Comparison of ENCODE assay signal across 11 cellular contexts in the genomic region with DNA sequence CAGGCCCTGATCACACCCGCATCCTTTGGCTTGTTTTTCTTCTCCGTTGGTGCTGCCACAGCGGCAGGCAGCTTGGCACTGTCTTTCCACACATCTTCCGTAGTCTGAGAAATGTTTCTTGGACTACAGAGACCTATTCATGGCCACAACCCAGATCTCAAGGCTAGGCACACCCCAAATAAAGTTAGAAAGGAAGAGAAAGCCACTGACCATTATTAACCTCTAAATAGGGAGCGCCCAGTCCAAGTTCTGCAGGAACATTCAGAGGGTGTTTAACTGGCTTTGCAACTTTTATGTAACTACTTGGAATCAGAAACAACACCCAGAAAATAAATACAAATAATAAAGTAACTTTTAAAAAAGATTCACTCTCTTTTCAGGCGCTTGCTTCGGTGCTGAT.
A peak's percentile ranks its signal among the peaks of the same experiment; 100 is the strongest.
DNase-seq lines count a peak whose midpoint lies in the region; ATAC-seq and TF ChIP-seq lines count a peak whose summit lies in the region.
"Had no signal": no experiment of that assay in that cellular context is flagged by ENCODE, and none has a peak within 500 bp of the region (broad histone marks: within the 10 kb centered on the region; RNA-seq: fewer than 3 reads in every experiment).

No MANE protein-coding gene starts in this region.

- no peaks in the 10 kb centered on the region for H3K27me3 ChIP-seq in naive thymus-derived CD4-positive, alpha-beta T cell (ENCODE audit: control insufficient read depth in 2 of 2, insufficient read depth in 2 of 2, low read length in 2 of 2)
- no peaks in the 10 kb centered on the region for H3K27me3 ChIP-seq in effector memory CD4-positive, alpha-beta T cell (replicated peaks; ENCODE audit: control insufficient read depth, insufficient read depth, low read length, poor library complexity, severe bottlenecking)

- peaks cover 77% of the 10 kb centered on the region for H3K4me1 Mint-ChIP-seq in activated naive CD4-positive, alpha-beta T cell treated with anti-CD3 and anti-CD28 coated beads, Interleukin-2, amount 10 ng/mL, durations not matched to agents 7 days and 5 days
- H3K4me1 Mint-ChIP-seq in endothelial cell (ENCODE audit: unreplicated experiment) (peaks cover 51% of the 10 kb centered on the region), type B pancreatic cell (ENCODE audit: unreplicated experiment) (peaks cover 22% of the 10 kb centered on the region)
- peaks cover 50 to 93% (median 84%) of the 10 kb centered on the region in 7 donors for H3K4me1 Mint-ChIP-seq in naive thymus-derived CD4-positive, alpha-beta T cell

- H3K9me3 Mint-ChIP-seq in activated naive CD4-positive, alpha-beta T cell treated with anti-CD3 and anti-CD28 coated beads, Interleukin-2, amount 10 ng/mL, durations not matched to agents 7 days and 5 days, result peaks cover 27% of the 10 kb centered on the region
- H3K9me3 Mint-ChIP-seq in activated naive CD4-positive, alpha-beta T cell treated with anti-CD3 and anti-CD28 coated beads, Interleukin-2, amount 50 U/mL, for 72 hours, result peaks cover 17 to 37% of the 10 kb centered on the region in 2 donors
- no peaks in the 10 kb centered on the region for H3K9me3 Mint-ChIP-seq in endothelial cell (ENCODE audit: unreplicated experiment)
- peaks cover 0 to 22% (median 10%) of the 10 kb centered on the region in 11 donors for H3K9me3 Mint-ChIP-seq in naive thymus-derived CD4-positive, alpha-beta T cell
- peaks cover 5% of the 10 kb centered on the region for H3K9me3 Mint-ChIP-seq in type B pancreatic cell

- H3K36me3 ChIP-seq in naive thymus-derived CD4-positive, alpha-beta T cell (ENCODE audit: control insufficient read depth in 2 of 3, insufficient read depth in 3 of 3, low read length in 3 of 3), result peaks cover 0 to 27% (median 5%) of the 10 kb centered on the region in 3 experiments
- no peaks in the 10 kb centered on the region for H3K36me3 ChIP-seq in effector memory CD4-positive, alpha-beta T cell (ENCODE audit: control insufficient read depth, insufficient read depth, low read length)

- peak overlapping the region; percentile 8 for H3K4me3 Mint-ChIP-seq in activated naive CD4-positive, alpha-beta T cell treated with anti-CD3 and anti-CD28 coated beads, Interleukin-2, amount 10 ng/mL, durations not matched to agents 7 days and 5 days
- H3K4me3 Mint-ChIP-seq in endothelial cell (ENCODE audit: unreplicated experiment), result peak overlapping the region; percentile 6
- peak overlapping the region; percentile 30 to 78 (median 73) for H3K4me3 Mint-ChIP-seq in naive thymus-derived CD4-positive, alpha-beta T cell
- H3K4me3 Mint-ChIP-seq in type B pancreatic cell, result peak overlapping the region; percentile 57

- peak overlapping the region; percentile 85 for H3K27ac Mint-ChIP-seq in activated naive CD4-positive, alpha-beta T cell treated with anti-CD3 and anti-CD28 coated beads, Interleukin-2, amount 10 ng/mL, durations not matched to agents 7 days and 5 days
- peak overlapping the region in 1 of 2 donors; percentile 65 for H3K27ac Mint-ChIP-seq in activated naive CD4-positive, alpha-beta T cell treated with anti-CD3 and anti-CD28 coated beads, Interleukin-2, amount 50 U/mL, for 72 hours
- H3K27ac Mint-ChIP-seq in endothelial cell (ENCODE audit: unreplicated experiment), result peak overlapping the region; percentile 90
- peak overlapping the region in 8 of 9 donors; percentile 3 to 86 (median 76) for H3K27ac Mint-ChIP-seq in naive thymus-derived CD4-positive, alpha-beta T cell
- H3K27ac Mint-ChIP-seq in type B pancreatic cell, result peak overlapping the region; percentile 95

- POLR2A ChIA-PET in naive thymus-derived CD4-positive, alpha-beta T cell (lab: Charles Lee), result interaction anchor here (1.1 kb wide), 1 partner anchor 25 kb away, joined by 4 read pairs; no protein-coding TSS in a partner anchor

- no peaks in the 10 kb centered on the region for H3K9me3 ChIP-seq in naive thymus-derived CD4-positive, alpha-beta T cell (ENCODE audit: control insufficient read depth in 2 of 3, low read length in 3 of 3)
- no peaks in the 10 kb centered on the region for H3K9me3 ChIP-seq in effector memory CD4-positive, alpha-beta T cell (ENCODE audit: control insufficient read depth, low read length)

- peaks cover 80% of the 10 kb centered on the region for H3K36me3 Mint-ChIP-seq in activated naive CD4-positive, alpha-beta T cell treated with anti-CD3 and anti-CD28 coated beads, Interleukin-2, amount 10 ng/mL, durations not matched to agents 7 days and 5 days
- H3K36me3 Mint-ChIP-seq in activated naive CD4-positive, alpha-beta T cell treated with anti-CD3 and anti-CD28 coated beads, Interleukin-2, amount 50 U/mL, for 72 hours, result peaks cover 45 to 76% of the 10 kb centered on the region in 2 donors
- peaks cover 12% of the 10 kb centered on the region for H3K36me3 Mint-ChIP-seq in endothelial cell (ENCODE audit: low read depth, unreplicated experiment)
- H3K36me3 Mint-ChIP-seq in naive thymus-derived CD4-positive, alpha-beta T cell, result peaks cover 27 to 68% (median 61%) of the 10 kb centered on the region in 5 donors
- H3K36me3 Mint-ChIP-seq in type B pancreatic cell, result no peaks in the 10 kb centered on the region

- no peak overlapping the region for H3K27ac ChIP-seq in naive thymus-derived CD4-positive, alpha-beta T cell (ENCODE audit: low read depth, low read length)
- H3K27ac ChIP-seq in effector memory CD4-positive, alpha-beta T cell (ENCODE audit: insufficient read depth, low read length, poor library complexity, severe bottlenecking), result no peak overlapping the region

- no peak overlapping the region for H3K4me3 ChIP-seq in naive thymus-derived CD4-positive, alpha-beta T cell (ENCODE audit: low read length)
- H3K4me3 ChIP-seq in effector memory CD4-positive, alpha-beta T cell (ENCODE audit: insufficient read depth, low read depth, low read length, poor library complexity, severe bottlenecking), result no peak overlapping the region

- TF ChIP-seq CTCF in endothelial cell (IDR thresholded peaks at IDR 0.05; ENCODE audit: unreplicated experiment), result no peak
- no peak for TF ChIP-seq CTCF in type B pancreatic cell (conservative IDR thresholded peaks at IDR 0.05)

- CTCF ChIA-PET in activated naive CD4-positive, alpha-beta T cell treated with anti-CD3 and anti-CD28 coated beads, Interleukin-2, amount 10 ng/mL, durations not matched to agents 7 days and 5 days (lab: Charles Lee), result no interaction called here
- CTCF ChIA-PET in naive thymus-derived CD4-positive, alpha-beta T cell (lab: Charles Lee), result no interaction called here

- peaks cover 20 to 31% of the 10 kb centered on the region in 2 donors for H3K4me1 ChIP-seq in naive thymus-derived CD4-positive, alpha-beta T cell (ENCODE audit: control insufficient read depth in 2 of 2, insufficient read depth in 2 of 2, low read length in 2 of 2)
- peaks cover 29% of the 10 kb centered on the region for H3K4me1 ChIP-seq in effector memory CD4-positive, alpha-beta T cell (ENCODE audit: control insufficient read depth, insufficient read depth, low read length, poor library complexity, severe bottlenecking)

- intact Hi-C loops in naive thymus-derived CD4-positive, alpha-beta T cell (cut with micrococcal nuclease), result no loop called here

- H3K27me3 Mint-ChIP-seq in activated naive CD4-positive, alpha-beta T cell treated with anti-CD3 and anti-CD28 coated beads, Interleukin-2, amount 10 ng/mL, durations not matched to agents 7 days and 5 days, result no peaks in the 10 kb centered on the region
- H3K27me3 Mint-ChIP-seq in endothelial cell (ENCODE audit: unreplicated experiment) (peaks cover 6% of the 10 kb centered on the region), type B pancreatic cell (peaks cover 5% of the 10 kb centered on the region)
- no peaks in the 10 kb centered on the region for H3K27me3 Mint-ChIP-seq in naive thymus-derived CD4-positive, alpha-beta T cell

- no peak for ATAC-seq in activated naive CD4-positive, alpha-beta T cell treated with anti-CD3 and anti-CD28 coated beads, Interleukin-2, amount 50 U/mL, for 72 hours
- no peak for ATAC-seq in naive thymus-derived CD4-positive, alpha-beta T cell
- no peak for ATAC-seq in HG03097 (IDR thresholded peaks at IDR 0.05; ENCODE audit: low FRiP score, unreplicated experiment)

- no peak for DNase-seq in activated naive CD4-positive, alpha-beta T cell treated with anti-CD3 and anti-CD28 coated beads, Interleukin-2, amount 10 ng/mL, durations not matched to agents 7 days and 5 days
- DNase-seq in activated naive CD4-positive, alpha-beta T cell treated with anti-CD3 and anti-CD28 coated beads, Interleukin-2, amount 50 U/mL, for 72 hours (ENCODE audit: low spot score in 2 of 2), result no peak
- DNase-seq in endothelial cell (ENCODE audit: low spot score) (no peak), type B pancreatic cell (ENCODE audit: extremely low spot score, unreplicated experiment) (no peak), SW 1271 (lab: John Stamatoyannopoulos, UW) (no peak)
- DNase-seq in naive thymus-derived CD4-positive, alpha-beta T cell, result no peak
- no peak for DNase-seq in effector memory CD4-positive, alpha-beta T cell
- DNase-seq: cerebellar nuclear complex, GF-D8, Kasumi-1 had no signal

Comparison
In these comparisons a context has a peak if more than half of its experiments do, and no peak if none do; other contexts are left out.
1. H3K4me3 Mint-ChIP-seq: peak in every context shown above with its lines; median percentile 73 in naive thymus-derived CD4-positive, alpha-beta T cell; 57 in type B pancreatic cell; 8 in activated naive CD4-positive, alpha-beta T cell treated with anti-CD3 and anti-CD28 coated beads, Interleukin-2, amount 10 ng/mL, durations not matched to agents 7 days and 5 days; 6 in endothelial cell.